3 cellular contexts compared by ENCODE assay signal in the genomic region with DNA sequence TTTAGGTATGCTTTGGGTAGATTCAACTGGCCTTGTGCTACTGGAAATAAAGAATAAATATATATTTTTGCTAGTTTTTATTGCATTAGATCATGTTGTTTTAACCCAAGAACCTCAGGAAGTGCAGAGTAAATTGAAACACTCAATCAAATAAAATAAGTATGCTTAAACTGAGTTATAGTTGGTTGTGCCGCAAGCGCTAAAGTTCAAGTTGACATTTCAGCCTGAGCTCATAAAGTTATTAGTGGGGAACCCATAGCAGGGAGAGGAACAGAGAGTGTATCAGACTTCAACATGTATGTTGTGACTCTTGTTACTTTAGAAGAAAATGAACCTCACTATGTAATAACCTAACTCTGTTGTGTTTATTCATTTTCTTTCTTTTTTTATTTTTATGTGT.
"Had no signal": no experiment of that assay in that cellular context is flagged by ENCODE, and none has a peak within 500 bp of the region (broad histone marks: within the 10 kb centered on the region; RNA-seq: fewer than 3 reads in every experiment).

No MANE protein-coding gene starts in this region.

- H3K4me3 ChIP-seq: GM12878 had no signal

- DNase-seq: GDM1, GF-D8 had no signal

- ATAC-seq: GM12878 had no signal
